In genomic region chr17:7014261-7014994, GRCh38 we compare ENCODE assay signal across 8 cellular contexts.
DNase-seq lines count a peak whose midpoint lies in the region; ATAC-seq and TF ChIP-seq lines count a peak whose summit lies in the region.

No MANE protein-coding gene starts in this region.

- H3K4me3 ChIP-seq in OCI-LY3 (ENCODE audit: low read length) (peak overlapping the region; percentile 95), mucosa of stomach (ENCODE audit: low read length) (peak overlapping the region; percentile 87)

- H3K36me3 ChIP-seq in OCI-LY3 (replicated peaks; ENCODE audit: low read depth, low read length) (peaks cover 3% of the 10 kb centered on the region), mucosa of stomach (ENCODE audit: control insufficient read depth, insufficient read depth, low read length) (no peaks in the 10 kb centered on the region)

- H3K4me2 ChIP-seq in OCI-LY3 (ENCODE audit: low read length): peak overlapping the region; percentile 91

- H3K27me3 ChIP-seq in OCI-LY3 (ENCODE audit: low read depth, low read length) (no peaks in the 10 kb centered on the region), mucosa of stomach (ENCODE audit: control insufficient read depth, insufficient read depth, low read length) (no peaks in the 10 kb centered on the region)

- H4K20me1 ChIP-seq in OCI-LY3 (ENCODE audit: insufficient read depth, low read length): no peaks in the 10 kb centered on the region

- peak; percentile 38 for TF ChIP-seq CTCF in OCI-LY3 (IDR thresholded peaks at IDR 0.05; ENCODE audit: low read depth, low read length)

- peak overlapping the region; percentile 90 for H3K27ac ChIP-seq in OCI-LY3 (ENCODE audit: low read length)
- peak overlapping the region; percentile 90 for H3K27ac ChIP-seq in epithelial cell of prostate

- H3K9me3 ChIP-seq in OCI-LY3 (ENCODE audit: insufficient read depth, low read length) (no peaks in the 10 kb centered on the region), mucosa of stomach (ENCODE audit: control insufficient read depth, low read length) (no peaks in the 10 kb centered on the region)

- H3K4me1 ChIP-seq in OCI-LY3 (ENCODE audit: low read length) (peaks cover 15% of the 10 kb centered on the region), mucosa of stomach (ENCODE audit: control insufficient read depth, insufficient read depth, low read length) (peaks cover 27% of the 10 kb centered on the region)

- ATAC-seq in GM21526 (IDR thresholded peaks at IDR 0.05; ENCODE audit: low FRiP score, unreplicated experiment): peak; percentile 73

- DNase-seq in DMS153 treated with DMSO at 0.1 percent for 48 hours (lab: John Stamatoyannopoulos, UW; ENCODE audit: unreplicated experiment): peak; percentile 37
- peak; percentile 85 for DNase-seq in HuH-7 (ENCODE audit: low spot score)
- DNase-seq in activated T-cell treated with anti-CD3 and anti-CD28 coated beads for 4 hours: peak; percentile 93
- DNase-seq in epithelial cell of prostate (ENCODE audit: low read depth, low spot score): peak; percentile 82
- peak; percentile 97 for DNase-seq in stimulated activated CD8-positive, alpha-beta memory T cell treated with anti-CD3 and anti-CD28 coated beads, Interleukin-4, amount 100 ng/mL, for 48 hours

- H2AFZ ChIP-seq in OCI-LY3 (ENCODE audit: low read depth, low read length): no peak overlapping the region

- peaks cover 54% of the 10 kb centered on the region for H3K79me2 ChIP-seq in OCI-LY3 (ENCODE audit: low read length)

- H3K9ac ChIP-seq in OCI-LY3 (ENCODE audit: low read length): peak overlapping the region; percentile 88
- H3K9ac ChIP-seq in mucosa of stomach (ENCODE audit: low read length): peak overlapping the region; percentile 92

Comparison
In these comparisons a context has a peak if more than half of its experiments do, and no peak if none do; other contexts are left out.
1. Peak in every context shown above with its lines: DNase-seq, ATAC-seq, H3K4me3 ChIP-seq and H3K27ac ChIP-seq.
2. DNase-seq: peak in every context shown above with its lines; median percentile 97 in stimulated activated CD8-positive, alpha-beta memory T cell treated with anti-CD3 and anti-CD28 coated beads, Interleukin-4, amount 100 ng/mL, for 48 hours; 93 in activated T-cell treated with anti-CD3 and anti-CD28 coated beads for 4 hours; 85 in HuH-7; 82 in epithelial cell of prostate; 37 in DMS153 treated with DMSO at 0.1 percent for 48 hours.